13 cellular contexts compared by ENCODE assay signal in genomic region chr5:159031513-159031912, GRCh38.
DNase-seq lines count a peak whose midpoint lies in the region; ATAC-seq, FAIRE-seq and TF ChIP-seq lines count a peak whose summit lies in the region.
"Had no signal": no experiment of that assay in that cellular context is flagged by ENCODE, and none has a peak within 500 bp of the region (broad histone marks: within the 10 kb centered on the region; RNA-seq: fewer than 3 reads in every experiment).

No MANE protein-coding gene starts in this region.

- no peaks in the 10 kb centered on the region for H3K9me3 Mint-ChIP-seq in osteocyte (ENCODE audit: unreplicated experiment)

- ATAC-seq in GM18511 (IDR thresholded peaks at IDR 0.05; ENCODE audit: unreplicated experiment): peak; percentile 58
- ATAC-seq in HG02798 (IDR thresholded peaks at IDR 0.05; ENCODE audit: poor library complexity, unreplicated experiment): peak; percentile 58
- ATAC-seq in foreskin keratinocyte: no peak

- peaks cover 35% of the 10 kb centered on the region for H3K36me3 Mint-ChIP-seq in osteocyte (ENCODE audit: unreplicated experiment)

- FAIRE-seq in RCC 7860 (lab: Jason Lieb, UNC): no peak
- FAIRE-seq: bronchial epithelial cell, frontal cortex had no signal

- no peaks in the 10 kb centered on the region for H3K4me1 ChIP-seq in foreskin keratinocyte

- peak overlapping the region; percentile 85 for H3K27ac Mint-ChIP-seq in osteocyte (ENCODE audit: unreplicated experiment)
- H3K27ac Mint-ChIP-seq: T-helper 1 cell treated with Interleukin-12 subunit alpha and Interleukin-12 subunit beta and Interleukin-4 antibody, amounts not matched to agents 30 μg/mL and 1 μg/mL, for 36 hours had no signal

- H3K4me3 Mint-ChIP-seq in osteocyte (ENCODE audit: unreplicated experiment): peak overlapping the region; percentile 61
- H3K4me3 Mint-ChIP-seq: T-helper 1 cell treated with Interleukin-12 subunit alpha and Interleukin-12 subunit beta and Interleukin-4 antibody, amounts not matched to agents 30 μg/mL and 1 μg/mL, for 36 hours had no signal

- peaks cover 80% of the 10 kb centered on the region for H3K4me1 Mint-ChIP-seq in osteocyte (ENCODE audit: unreplicated experiment)

- TF ChIP-seq CTCF in osteocyte (IDR thresholded peaks at IDR 0.05): no peak
- TF ChIP-seq CTCF in foreskin keratinocyte (conservative IDR thresholded peaks at IDR 0.05): no peak
- no peak for TF ChIP-seq CTCF in GM13977 (IDR thresholded peaks at IDR 0.05; ENCODE audit: extremely low read depth, insufficient read depth, missing control alignments)

- no peaks in the 10 kb centered on the region for H3K27me3 Mint-ChIP-seq in osteocyte (ENCODE audit: unreplicated experiment)

- peak; percentile 53 for DNase-seq in astrocyte of the hippocampus (ENCODE audit: low read depth, low spot score)
- DNase-seq in osteocyte (ENCODE audit: extremely low spot score, unreplicated experiment): no peak
- no peak for DNase-seq in foreskin keratinocyte
- no peak for DNase-seq in CD1c-positive myeloid dendritic cell (ENCODE audit: extremely low spot score)
- DNase-seq in RCC 7860 (ENCODE audit: low spot score): no peak
- no peak for DNase-seq in GM13977 (ENCODE audit: low spot score)
- DNase-seq: NCI-H526 treated with DMSO at 0.1 percent for 48 hours; stimulated activated CD4-positive, alpha-beta T cell treated with anti-CD3 and anti-CD28 coated beads, Interleukin-12 subunit alpha, Interleukin-12 subunit beta, amount 100 ng/mL, for 4 hours had no signal

- no peak overlapping the region for H3K27ac ChIP-seq in foreskin keratinocyte

- in situ Hi-C loops in GM13977 (cut with MboI; ENCODE audit: low pct_unique_long_range_greater_than_20kb, low sequenced_read_pairs, unreplicated experiment): no loop called here

- H3K27me3 ChIP-seq in foreskin keratinocyte: peaks cover 44% of the 10 kb centered on the region
